Comparison of ENCODE assay signal across 1 cellular context in genomic region chr6:33700391-33701050, GRCh38.
TF ChIP-seq lines count a peak whose summit lies in the region.

No MANE protein-coding gene starts in this region.

TF ChIP-seq in K562, 482 proteins besides CTCF, POLR2A, EP300 and RAD21 (continued from another document):
- TF ChIP-seq FOXP4 (CRISPR knock-in tag; IDR thresholded peaks at IDR 0.05; ENCODE audit: borderline replicate concordance) (no peak), SNAPC5 (CRISPR knock-in tag; IDR thresholded peaks at IDR 0.05) (no peak), RB1 (IDR thresholded peaks at IDR 0.05; ENCODE audit: low read depth) (peak; percentile 40; the same call in 1 of the 2 replicates), HCFC1 (IDR thresholded peaks at IDR 0.05; ENCODE audit: low read depth, low read length) (no peak), ZNF589 (CRISPR knock-in tag; IDR thresholded peaks at IDR 0.05; ENCODE audit: low read depth) (no peak), KHSRP (IDR thresholded peaks at IDR 0.05) (no peak), MCM5 (IDR thresholded peaks at IDR 0.05; ENCODE audit: low read depth) (no peak), ZNF445 (CRISPR knock-in tag; IDR thresholded peaks at IDR 0.05; ENCODE audit: low read depth) (no peak), STAG1 (CRISPR knock-in tag; IDR thresholded peaks at IDR 0.05; ENCODE audit: borderline replicate concordance) (peak; percentile 58; the same call in 1 of the 2 replicates), ZNF133 (CRISPR knock-in tag; IDR thresholded peaks at IDR 0.05) (no peak), ZNF766 (CRISPR knock-in tag; conservative IDR thresholded peaks at IDR 0.05) (no peak), POLR2G (IDR thresholded peaks at IDR 0.05; ENCODE audit: low read depth, low read length) (no peak), TFE3 (CRISPR knock-in tag; IDR thresholded peaks at IDR 0.05) (no peak), TEAD4 (IDR thresholded peaks at IDR 0.05; ENCODE audit: low read length) (no peak), TEAD4 (CRISPR knock-in tag; IDR thresholded peaks at IDR 0.05; ENCODE audit: borderline replicate concordance) (no peak), ZSCAN32 (CRISPR knock-in tag; IDR thresholded peaks at IDR 0.05) (no peak), MAZ (CRISPR knock-in tag; conservative IDR thresholded peaks at IDR 0.05 in 1 of 2, IDR thresholded peaks at IDR 0.05 in 1 of 2) (0 out of 4 replicates have a peak, but pooled peaks of 1 of the 2 experiments have one; percentile 59), SMC3 (conservative IDR thresholded peaks at IDR 0.05; ENCODE audit: insufficient read depth, low read depth, low read length) (peak; percentile 76), JUNB (CRISPR knock-in tag; conservative IDR thresholded peaks at IDR 0.05) (no peak), TRIM24 (IDR thresholded peaks at IDR 0.05) (no peak), SOX6 (IDR thresholded peaks at IDR 0.05) (no peak), HEY1 (CRISPR knock-in tag; IDR thresholded peaks at IDR 0.05; ENCODE audit: borderline replicate concordance) (no peak), CTCFL (IDR thresholded peaks at IDR 0.05; ENCODE audit: borderline replicate concordance, insufficient read depth, low read depth, low read length, poor library complexity, severe bottlenecking) (peak; percentile 35), GTF2E2 (tag; IDR thresholded peaks at IDR 0.05) (no peak), KDM4B (IDR thresholded peaks at IDR 0.05; ENCODE audit: borderline replicate concordance in 2 of 2, low read depth in 1 of 2) (no peak), PTTG1 (tag; IDR thresholded peaks at IDR 0.05; ENCODE audit: low read depth) (no peak), RNF219 (CRISPR knock-in tag; IDR thresholded peaks at IDR 0.05) (no peak), UBTF (IDR thresholded peaks at IDR 0.05; ENCODE audit: borderline replicate concordance in 1 of 2, low read depth in 2 of 2, low read length in 2 of 2) (0 out of 4 replicates have a peak, but pooled peaks of 1 of the 2 experiments have one; percentile 54), ZNF354B (CRISPR knock-in tag; IDR thresholded peaks at IDR 0.05) (no peak), TBL1XR1 (IDR thresholded peaks at IDR 0.05; ENCODE audit: low read length in 2 of 2) (no peak), NCOA1 (IDR thresholded peaks at IDR 0.05; ENCODE audit: low read depth) (no peak), ZNF224 (CRISPR knock-in tag; IDR thresholded peaks at IDR 0.05) (no peak), ZNF24 (IDR thresholded peaks at IDR 0.05) (no peak), PTBP1 (IDR thresholded peaks at IDR 0.05; ENCODE audit: low read depth, low read length) (no peak), MAFF (IDR thresholded peaks at IDR 0.05; ENCODE audit: low read length) (no peak), SNIP1 (IDR thresholded peaks at IDR 0.05; ENCODE audit: low read depth) (no peak), ZFX (CRISPR knock-in tag; IDR thresholded peaks at IDR 0.05) (no peak)
- TF ChIP-seq, protein P1, sequence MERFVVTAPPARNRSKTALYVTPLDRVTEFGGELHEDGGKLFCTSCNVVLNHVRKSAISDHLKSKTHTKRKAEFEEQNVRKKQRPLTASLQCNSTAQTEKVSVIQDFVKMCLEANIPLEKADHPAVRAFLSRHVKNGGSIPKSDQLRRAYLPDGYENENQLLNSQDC (CRISPR knock-in tag; IDR thresholded peaks at IDR 0.05) = no peak
- TF ChIP-seq, protein P2, sequence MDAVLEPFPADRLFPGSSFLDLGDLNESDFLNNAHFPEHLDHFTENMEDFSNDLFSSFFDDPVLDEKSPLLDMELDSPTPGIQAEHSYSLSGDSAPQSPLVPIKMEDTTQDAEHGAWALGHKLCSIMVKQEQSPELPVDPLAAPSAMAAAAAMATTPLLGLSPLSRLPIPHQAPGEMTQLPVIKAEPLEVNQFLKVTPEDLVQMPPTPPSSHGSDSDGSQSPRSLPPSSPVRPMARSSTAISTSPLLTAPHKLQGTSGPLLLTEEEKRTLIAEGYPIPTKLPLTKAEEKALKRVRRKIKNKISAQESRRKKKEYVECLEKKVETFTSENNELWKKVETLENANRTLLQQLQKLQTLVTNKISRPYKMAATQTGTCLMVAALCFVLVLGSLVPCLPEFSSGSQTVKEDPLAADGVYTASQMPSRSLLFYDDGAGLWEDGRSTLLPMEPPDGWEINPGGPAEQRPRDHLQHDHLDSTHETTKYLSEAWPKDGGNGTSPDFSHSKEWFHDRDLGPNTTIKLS (IDR thresholded peaks at IDR 0.05; ENCODE audit: borderline replicate concordance, low read depth) = no peak
- TF ChIP-seq, protein P3, sequence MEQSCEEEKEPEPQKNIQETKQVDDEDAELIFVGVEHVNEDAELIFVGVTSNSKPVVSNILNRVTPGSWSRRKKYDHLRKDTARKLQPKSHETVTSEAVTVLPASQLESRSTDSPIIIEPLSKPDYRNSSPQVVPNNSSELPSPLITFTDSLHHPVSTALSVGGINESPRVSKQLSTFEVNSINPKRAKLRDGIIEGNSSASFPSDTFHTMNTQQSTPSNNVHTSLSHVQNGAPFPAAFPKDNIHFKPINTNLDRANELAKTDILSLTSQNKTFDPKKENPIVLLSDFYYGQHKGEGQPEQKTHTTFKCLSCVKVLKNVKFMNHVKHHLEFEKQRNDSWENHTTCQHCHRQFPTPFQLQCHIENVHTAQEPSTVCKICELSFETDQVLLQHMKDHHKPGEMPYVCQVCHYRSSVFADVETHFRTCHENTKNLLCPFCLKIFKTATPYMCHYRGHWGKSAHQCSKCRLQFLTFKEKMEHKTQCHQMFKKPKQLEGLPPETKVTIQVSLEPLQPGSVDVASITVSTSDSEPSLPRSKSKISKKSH (CRISPR knock-in tag; IDR thresholded peaks at IDR 0.05) = no peak
